In genomic region chr12:20520572-20520971, GRCh38 we compare ENCODE assay signal across 26 cellular contexts.
DNase-seq lines count a peak whose midpoint lies in the region; ATAC-seq and TF ChIP-seq lines count a peak whose summit lies in the region.
"Had no signal": no experiment of that assay in that cellular context is flagged by ENCODE, and none has a peak within 500 bp of the region (broad histone marks: within the 10 kb centered on the region; RNA-seq: fewer than 3 reads in every experiment).

No MANE protein-coding gene starts in this region.

- H3K4me1 ChIP-seq in heart left ventricle = peaks cover 0 to 66% (median 27%) of the 10 kb centered on the region in 12 donors
- H3K4me1 ChIP-seq: esophagus squamous epithelium, foreskin keratinocyte, neural progenitor cell, prostate gland, upper lobe of right lung had no signal

- intact Hi-C loops in heart left ventricle (cut with DNase I) = loop anchor here in 1 of 10 donors (10.0 kb wide), 1 partner anchor 396 kb away; no protein-coding TSS in a partner anchor

- TF ChIP-seq CTCF in heart left ventricle (IDR thresholded peaks at IDR 0.05) = no peak
- no peak for TF ChIP-seq CTCF in nephron (IDR thresholded peaks at IDR 0.05; ENCODE audit: unreplicated experiment in 3 of 3)

- H3K9me3 Mint-ChIP-seq in nephron = no peaks in the 10 kb centered on the region
- H3K9me3 Mint-ChIP-seq: activated CD4-positive, alpha-beta memory T cell treated with anti-CD3 and anti-CD28 coated beads for 36 hours; T-helper 2 cell treated with Interferon-gamma antibody and Interleukin-4, amounts not matched to agents 5 μg/mL and 100 μg/mL, for 36 hours had no signal

- no peak overlapping the region for H3K4me3 ChIP-seq in heart left ventricle
- H3K4me3 ChIP-seq: dorsolateral prefrontal cortex, esophagus squamous epithelium, neural progenitor cell, PC-9, prostate gland, upper lobe of right lung had no signal

- H3K9me3 ChIP-seq in heart left ventricle = no peaks in the 10 kb centered on the region
- H3K9me3 ChIP-seq: esophagus squamous epithelium, prostate gland, upper lobe of right lung had no signal

- DNase-seq in G401 (ENCODE audit: low spot score) (peak; percentile 87), NCI-H446 (lab: John Stamatoyannopoulos, UW) (peak; percentile 75 to 86), heart left ventricle (no peak), NCI-H2171 (lab: John Stamatoyannopoulos, UW) (no peak)
- no peak for DNase-seq in effector CD4-positive, alpha-beta T cell
- DNase-seq: activated CD4-positive, alpha-beta memory T cell treated with anti-CD3 and anti-CD28 coated beads for 36 hours; activated CD4-positive, alpha-beta T cell treated with anti-CD3 and anti-CD28 coated beads for 1 hour; activated naive CD4-positive, alpha-beta T cell; esophagus squamous epithelium; foreskin keratinocyte; Karpas-422; NCI-H2171 treated with DMSO at 0.1 percent for 48 hours; NCI-H524 treated with DMSO at 0.1 percent for 48 hours; PC-9; small intestine; stimulated activated naive B cell treated with anti-CD40 and anti-IgM and Interleukin-4, amounts not matched to agents 10 μg/mL and 1 μg/mL and 100 μg/mL, for 72 hours; upper lobe of right lung had no signal

- H3K27me3 ChIP-seq in heart left ventricle = no peaks in the 10 kb centered on the region
- H3K27me3 ChIP-seq: dorsolateral prefrontal cortex, esophagus squamous epithelium, foreskin keratinocyte, neural progenitor cell, upper lobe of right lung had no signal

- no peak for TF ChIP-seq POLR2A in heart left ventricle (IDR thresholded peaks at IDR 0.05)

- H3K36me3 ChIP-seq in heart left ventricle = no peaks in the 10 kb centered on the region
- H3K36me3 ChIP-seq: esophagus squamous epithelium, neural progenitor cell, prostate gland, upper lobe of right lung had no signal

- peak overlapping the region in 5 of 12 donors; percentile 3 to 26 (median 12) for H3K27ac ChIP-seq in heart left ventricle
- H3K27ac ChIP-seq: dorsolateral prefrontal cortex, esophagus squamous epithelium, foreskin keratinocyte, neural progenitor cell, PC-9, prostate gland, upper lobe of right lung had no signal

- peak overlapping the region in 1 of 3 experiments; percentile 20 for H3K4me3 Mint-ChIP-seq in nephron
- H3K4me3 Mint-ChIP-seq: activated CD4-positive, alpha-beta memory T cell treated with anti-CD3 and anti-CD28 coated beads for 36 hours; memory B cell; neural progenitor cell; stimulated activated naive B cell treated with anti-CD40 and anti-IgM and Interleukin-4, amounts not matched to agents 10 μg/mL and 1 μg/mL and 100 μg/mL, for 72 hours; T-helper 2 cell treated with Interferon-gamma antibody and Interleukin-4, amounts not matched to agents 5 μg/mL and 100 μg/mL, for 36 hours had no signal

- WGBS in heart left ventricle, 4 donors = 22 to 38% (median 29%) methylated on average over 1 of the region's 1 CpG

- H3K27me3 Mint-ChIP-seq in nephron (ENCODE audit: low read depth) = no peaks in the 10 kb centered on the region
- H3K27me3 Mint-ChIP-seq: activated CD4-positive, alpha-beta memory T cell treated with anti-CD3 and anti-CD28 coated beads for 36 hours; stimulated activated naive B cell treated with anti-CD40 and anti-IgM and Interleukin-4, amounts not matched to agents 10 μg/mL and 1 μg/mL and 100 μg/mL, for 72 hours had no signal

- peaks cover 21% of the 10 kb centered on the region for H3K4me1 Mint-ChIP-seq in nephron
- H3K4me1 Mint-ChIP-seq: memory B cell; stimulated activated naive B cell treated with anti-CD40 and anti-IgM and Interleukin-4, amounts not matched to agents 10 μg/mL and 1 μg/mL and 100 μg/mL, for 72 hours had no signal

- in situ Hi-C loops in G401 (cut with HindIII; ENCODE audit: low sequenced_read_pairs) = no loop called here

- peak overlapping the region; percentile 44 to 90 (median 70) for H3K27ac Mint-ChIP-seq in nephron
- H3K27ac Mint-ChIP-seq: activated CD4-positive, alpha-beta memory T cell treated with anti-CD3 and anti-CD28 coated beads for 36 hours; memory B cell; neural progenitor cell; stimulated activated naive B cell treated with anti-CD40 and anti-IgM and Interleukin-4, amounts not matched to agents 10 μg/mL and 1 μg/mL and 100 μg/mL, for 72 hours; T-helper 2 cell treated with Interferon-gamma antibody and Interleukin-4, amounts not matched to agents 5 μg/mL and 100 μg/mL, for 36 hours had no signal

- H3K36me3 Mint-ChIP-seq in nephron (ENCODE audit: low read depth) = peaks cover 4% of the 10 kb centered on the region
- H3K36me3 Mint-ChIP-seq: activated CD4-positive, alpha-beta memory T cell treated with anti-CD3 and anti-CD28 coated beads for 36 hours; memory B cell; neural progenitor cell; stimulated activated naive B cell treated with anti-CD40 and anti-IgM and Interleukin-4, amounts not matched to agents 10 μg/mL and 1 μg/mL and 100 μg/mL, for 72 hours had no signal

- ATAC-seq in heart left ventricle (peak; percentile 52 to 77 (median 64)), GM19467 (IDR thresholded peaks at IDR 0.05; ENCODE audit: unreplicated experiment) (no peak), HG03342 (IDR thresholded peaks at IDR 0.05; ENCODE audit: unreplicated experiment) (no peak)
- ATAC-seq: foreskin keratinocyte; HCT116; stimulated activated naive B cell treated with anti-CD40 and anti-IgM and Interleukin-4, amounts not matched to agents 10 μg/mL and 1 μg/mL and 100 μg/mL, for 72 hours; upper lobe of right lung had no signal

Comparison
In these comparisons a context has a peak if more than half of its experiments do, and no peak if none do; other contexts are left out.
1. DNase-seq: peak in G401 (single experiment) and NCI-H446 (2 of 2); none in heart left ventricle (0 of 5), effector CD4-positive, alpha-beta T cell (single experiment) and NCI-H2171 (single experiment).
2. ATAC-seq: peak in heart left ventricle (4 of 4); none in GM19467 (single experiment) and HG03342 (single experiment).